ENCODE assay signal across 9 cellular contexts in genomic region chr12:11862794-11863193, GRCh38.
DNase-seq lines count a peak whose midpoint lies in the region; TF ChIP-seq lines count a peak whose summit lies in the region.
"Had no signal": no experiment of that assay in that cellular context is flagged by ENCODE, and none has a peak within 500 bp of the region (broad histone marks: within the 10 kb centered on the region; RNA-seq: fewer than 3 reads in every experiment).

No MANE protein-coding gene starts in this region.

- H3K4me3 Mint-ChIP-seq in osteocyte (ENCODE audit: unreplicated experiment), result peak overlapping the region; percentile 41

- H3K27ac Mint-ChIP-seq in osteocyte (ENCODE audit: unreplicated experiment), result peak overlapping the region; percentile 98

- H3K4me1 Mint-ChIP-seq in osteocyte (ENCODE audit: unreplicated experiment), result peaks cover 30% of the 10 kb centered on the region

- no peaks in the 10 kb centered on the region for H3K27me3 Mint-ChIP-seq in osteocyte (ENCODE audit: unreplicated experiment)

- TF ChIP-seq CTCF in fibroblast of the aortic adventitia (IDR thresholded peaks at IDR 0.05; ENCODE audit: insufficient read depth, low read length), result no peak
- no peak for TF ChIP-seq CTCF in osteocyte (IDR thresholded peaks at IDR 0.05)

- H3K4me3 ChIP-seq in fibroblast of the aortic adventitia (ENCODE audit: low read depth, low read length), result no peak overlapping the region

- peaks cover 49% of the 10 kb centered on the region for H3K36me3 Mint-ChIP-seq in osteocyte (ENCODE audit: unreplicated experiment)

- peaks cover 16% of the 10 kb centered on the region for H3K9me3 Mint-ChIP-seq in osteocyte (ENCODE audit: unreplicated experiment)

- DNase-seq in COLO829 (ENCODE audit: low spot score) (peak; percentile 18), NCI-H146 treated with DMSO at 0.1 percent for 48 hours (lab: John Stamatoyannopoulos, UW; ENCODE audit: unreplicated experiment) (peak; percentile 40), fibroblast of the aortic adventitia (ENCODE audit: low read depth) (peak; percentile 42), osteocyte (ENCODE audit: extremely low spot score, unreplicated experiment) (peak; percentile 76), SW 1271 (lab: John Stamatoyannopoulos, UW) (no peak), globus pallidus (ENCODE audit: low spot score) (no peak), SK-N-DZ (ENCODE audit: low spot score) (no peak), NCI-H1417 (lab: John Stamatoyannopoulos, UW) (no peak)
- DNase-seq: SHP77 treated with DMSO at 0.1 percent for 48 hours had no signal

Comparison
In these comparisons a context has a peak if more than half of its experiments do, and no peak if none do; other contexts are left out.
1. DNase-seq: peak in COLO829 (single experiment), NCI-H146 treated with DMSO at 0.1 percent for 48 hours (single experiment), fibroblast of the aortic adventitia (single experiment) and osteocyte (single experiment); none in SW 1271 (0 of 2), globus pallidus (single experiment), SK-N-DZ (single experiment) and NCI-H1417 (0 of 3).